ENCODE assay signal across 25 cellular contexts in the genomic region with DNA sequence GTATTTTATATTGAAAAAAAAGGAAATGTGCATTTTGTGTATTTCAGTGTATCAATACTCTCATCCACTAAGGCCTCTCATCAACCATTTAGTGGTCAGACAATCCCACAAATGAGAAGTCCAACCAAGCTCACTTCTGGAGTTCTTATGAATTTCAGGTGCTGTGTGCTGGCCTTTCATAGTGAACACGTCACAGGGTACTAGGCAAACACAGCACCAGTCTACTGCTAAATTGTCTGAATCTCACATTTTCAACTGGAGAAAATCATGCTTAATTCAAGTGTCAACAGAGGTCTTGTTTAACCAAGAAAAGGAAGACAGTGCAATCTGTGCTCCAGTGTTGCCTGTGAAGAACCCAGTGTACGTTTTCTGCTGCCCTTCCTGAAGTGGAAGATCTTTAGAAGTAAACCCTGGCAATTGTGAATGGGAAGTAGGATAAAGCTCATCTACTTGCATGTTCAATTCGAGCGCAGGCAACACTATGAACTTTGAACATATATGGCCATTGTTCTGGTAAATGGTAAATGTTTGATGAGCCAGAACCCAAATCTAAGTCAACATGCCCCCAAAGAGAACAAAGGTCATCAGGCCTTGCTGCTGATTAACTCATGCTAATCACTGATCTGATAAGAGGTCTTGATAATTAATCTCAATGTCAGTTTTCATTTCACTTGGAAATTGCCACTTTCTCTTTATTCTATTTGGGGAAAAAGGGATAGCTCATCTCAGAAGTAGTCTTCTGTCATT.
DNase-seq lines count a peak whose midpoint lies in the region; ATAC-seq, FAIRE-seq and TF ChIP-seq lines count a peak whose summit lies in the region.
"Had no signal": no experiment of that assay in that cellular context is flagged by ENCODE, and none has a peak within 500 bp of the region (broad histone marks: within the 10 kb centered on the region; RNA-seq: fewer than 3 reads in every experiment).

No MANE protein-coding gene starts in this region.

- intact Hi-C loops in HepG2 (cut with micrococcal nuclease; ENCODE audit: unreplicated experiment) (loop anchor here (10.0 kb wide), 2 partner anchors 433 to 863 kb away; no protein-coding TSS in a partner anchor), Calu3 (cut with micrococcal nuclease; ENCODE audit: unreplicated experiment) (loop anchor here (5.0 kb wide), 1 partner anchor 49 kb away; no protein-coding TSS in a partner anchor)

- TF ChIP-seq EP300 in HepG2 (IDR thresholded peaks at IDR 0.05; ENCODE audit: low read depth in 2 of 2, low read length in 2 of 2), result peak; percentile 65 to 96; a peak in 3 of 4 replicates
- peak; percentile 88 for TF ChIP-seq EP300 in HepG2 (CRISPR knock-in tag; IDR thresholded peaks at IDR 0.05; ENCODE audit: borderline replicate concordance)

- no peak overlapping the region for H3K9ac ChIP-seq in duodenal mucosa (ENCODE audit: low read depth in 1 of 2, low read length in 2 of 2)
- H3K9ac ChIP-seq in HepG2 (ENCODE audit: insufficient read depth, low read depth, low read length), result peak overlapping the region; percentile 73

- H3K36me3 Mint-ChIP-seq in Calu3 (ENCODE audit: insufficient read depth, unreplicated experiment), result no peaks in the 10 kb centered on the region
- H3K36me3 Mint-ChIP-seq: CD14-positive monocyte had no signal

- H3K9me3 Mint-ChIP-seq in Calu3 (ENCODE audit: low read depth, unreplicated experiment), result no peaks in the 10 kb centered on the region
- H3K9me3 Mint-ChIP-seq: H9, HFFc6 had no signal

- POLR2A ChIA-PET in HepG2 (lab: Yijun Ruan, JAX), result interaction anchor here (0.7 to 2.3 kb wide), 16 partner anchors 8 to 899 kb away, joined by 3 to 20 read pairs (median 3); a partner anchor contains a TSS

- no peak overlapping the region for H2AFZ ChIP-seq in HepG2 (ENCODE audit: low read length)

- no peaks in the 10 kb centered on the region for H3K27me3 Mint-ChIP-seq in Calu3 (ENCODE audit: unreplicated experiment)
- H3K27me3 Mint-ChIP-seq: B cell had no signal

- H3K9me3 ChIP-seq in duodenal mucosa (ENCODE audit: control insufficient read depth in 1 of 2, low read length in 2 of 2) (no peaks in the 10 kb centered on the region), HepG2 (ENCODE audit: low read length) (no peaks in the 10 kb centered on the region), small intestine (ENCODE audit: control insufficient read depth, low read depth) (no peaks in the 10 kb centered on the region)
- H3K9me3 ChIP-seq: SJSA1 had no signal

- H3K79me2 ChIP-seq in HepG2 (ENCODE audit: insufficient read depth, low read length), result no peaks in the 10 kb centered on the region

- under 1% methylated on average over 4 of the region's 4 CpGs for WGBS in HepG2 (ENCODE audit: low lambda C conversion rate)
- 17 to 53% (median 31%) methylated on average over 4 of the region's 4 CpGs for WGBS in small intestine, 3 donors

- in situ Hi-C loops in HepG2 (cut with HindIII; ENCODE audit: extremely low pct_ligation_motif_present, low pct_unique_long_range_greater_than_20kb), result no loop called here

- H3K27ac ChIP-seq in duodenal mucosa (ENCODE audit: low read depth, low read length) (peak overlapping the region; percentile 5), HepG2 (ENCODE audit: extremely low read length, insufficient read depth, low read length) (peak overlapping the region; percentile 95), small intestine (ENCODE audit: low read depth in 1 of 2, low read length in 1 of 2) (no peak overlapping the region)
- H3K27ac ChIP-seq: SJSA1 had no signal

- CTCF ChIA-PET in HepG2 (lab: Yijun Ruan, JAX; ENCODE audit: low intra/inter-chr PET ratio, low total read pairs) (no interaction called here), Calu3 (lab: Charles Lee) (no interaction called here)

- TSS peak; percentile 98 for BruUV-seq in HepG2 (replicated peaks; lab: Mats Ljungman, UMichigan)
- BruUV-seq in Calu3 (replicated peaks; lab: Mats Ljungman, UMichigan), result no TSS peak

- no peak overlapping the region for H3K4me3 Mint-ChIP-seq in Calu3 (ENCODE audit: low read depth, unreplicated experiment)
- H3K4me3 Mint-ChIP-seq: B cell, CD14-positive monocyte, H9, HFFc6 had no signal

- H3K36me3 ChIP-seq in duodenal mucosa (ENCODE audit: control insufficient read depth in 1 of 2, insufficient read depth in 2 of 2, low read length in 2 of 2) (no peaks in the 10 kb centered on the region), HepG2 (replicated peaks in 1 of 2; ENCODE audit: control insufficient read depth in 1 of 2, insufficient read depth in 2 of 2, low read length in 2 of 2) (no peaks in the 10 kb centered on the region), small intestine (ENCODE audit: control insufficient read depth in 2 of 2, insufficient read depth in 2 of 2, low read length in 2 of 2) (no peaks in the 10 kb centered on the region)
- H3K36me3 ChIP-seq: SJSA1 had no signal

- ATAC-seq in HepG2, result peak; percentile 97
- ATAC-seq: GM12878, K562, Right ventricle myocardium inferior had no signal

- peak; percentile 24; the same call in 1 of the 2 replicates for TF ChIP-seq RAD21 in HepG2 (CRISPR knock-in tag; IDR thresholded peaks at IDR 0.05)

- H3K4me1 ChIP-seq in duodenal mucosa (ENCODE audit: control insufficient read depth in 1 of 2, insufficient read depth in 2 of 2, low read length in 2 of 2) (peaks cover 3 to 16% of the 10 kb centered on the region in 2 donors), HepG2 (ENCODE audit: insufficient read depth, low read length) (peaks cover 49% of the 10 kb centered on the region), small intestine (ENCODE audit: control insufficient read depth in 2 of 2, insufficient read depth in 1 of 2, low read depth in 1 of 2, low read length in 1 of 2) (peaks cover 0 to 4% of the 10 kb centered on the region in 2 donors)
- H3K4me1 ChIP-seq: SJSA1 had no signal

- peak overlapping the region; percentile 78 for H3K4me2 ChIP-seq in HepG2 (ENCODE audit: low read depth, low read length)

- H3K4me1 Mint-ChIP-seq in Calu3 (ENCODE audit: low read depth, unreplicated experiment), result peaks cover 9% of the 10 kb centered on the region
- H3K4me1 Mint-ChIP-seq: B cell, CD14-positive monocyte, H9 had no signal

- H3K27me3 ChIP-seq in duodenal mucosa (ENCODE audit: control insufficient read depth in 1 of 2, insufficient read depth in 2 of 2, low read length in 2 of 2), result no peaks in the 10 kb centered on the region
- H3K27me3 ChIP-seq in HepG2 (ENCODE audit: control insufficient read depth in 1 of 2, insufficient read depth in 2 of 2, low read length in 2 of 2), result no peaks in the 10 kb centered on the region
- no peaks in the 10 kb centered on the region for H3K27me3 ChIP-seq in small intestine (ENCODE audit: control insufficient read depth in 2 of 2, insufficient read depth in 2 of 2, low read length in 2 of 2)
- H3K27me3 ChIP-seq: SJSA1 had no signal

- TF ChIP-seq CTCF in HepG2 (CRISPR knock-in tag; IDR thresholded peaks at IDR 0.05) (no peak), Calu3 (IDR thresholded peaks at IDR 0.05; ENCODE audit: unreplicated experiment) (no peak)

- peak; percentile 44 to 69; a peak in 3 of 4 replicates for TF ChIP-seq POLR2A in HepG2 (IDR thresholded peaks at IDR 0.05; ENCODE audit: insufficient read depth in 1 of 2, low read depth in 2 of 2, low read length in 2 of 2)

- peak; percentile 93 for FAIRE-seq in HepG2 (lab: Jason Lieb, UNC)
- no peak for FAIRE-seq in small intestine (lab: Jason Lieb, UNC)
- FAIRE-seq: A204.1, GM12878, K562 had no signal

- no peak overlapping the region for H3K27ac Mint-ChIP-seq in Calu3 (ENCODE audit: unreplicated experiment)
- H3K27ac Mint-ChIP-seq: B cell, CD14-positive monocyte, H9, HFFc6 had no signal

- H3K4me3 ChIP-seq in duodenal mucosa (ENCODE audit: low read depth in 1 of 2, low read length in 2 of 2) (peak overlapping the region in 1 of 2 donors; percentile 15), HepG2 (replicated peaks in 1 of 3; ENCODE audit: insufficient read depth in 1 of 3, low read depth in 2 of 3, low read length in 3 of 3) (peak overlapping the region in 2 of 3 experiments; percentile 12 to 36; a peak in 3 of 6 replicates), small intestine (ENCODE audit: low read depth in 1 of 2, low read length in 2 of 2) (no peak overlapping the region)
- H3K4me3 ChIP-seq: GM12878, K562, SJSA1 had no signal

- H4K20me1 ChIP-seq in HepG2 (ENCODE audit: insufficient read depth, low read length), result no peaks in the 10 kb centered on the region

- peak; percentile 21 for DNase-seq in HuH-7 (ENCODE audit: low spot score)
- DNase-seq in HepG2 (ENCODE audit: low spot score), result peak; percentile 98
- DNase-seq in small intestine, result peak; percentile 83
- no peak for DNase-seq in activated CD8-positive, alpha-beta memory T cell treated with anti-CD3 and anti-CD28 coated beads, Interleukin-2, amount 50 U/mL, for 4 hours
- DNase-seq in Calu3, result no peak
- DNase-seq in COR-L47 (lab: John Stamatoyannopoulos, UW), result no peak
- DNase-seq: DMS 273 treated with DMSO at 0.1 percent for 48 hours, DND-41, H9, HFFc6, MM.1S, NCI-H1092, NCI-H1436 treated with DMSO at 0.1 percent for 48 hours, NCI-H2081, NCI-H2171, NCI-H524 treated with DMSO at 0.1 percent for 48 hours, OCI-M1 had no signal

TF ChIP-seq in HepG2, 621 proteins besides CTCF, POLR2A, EP300 and RAD21 (continues in another document):
- TF ChIP-seq, protein P1, sequence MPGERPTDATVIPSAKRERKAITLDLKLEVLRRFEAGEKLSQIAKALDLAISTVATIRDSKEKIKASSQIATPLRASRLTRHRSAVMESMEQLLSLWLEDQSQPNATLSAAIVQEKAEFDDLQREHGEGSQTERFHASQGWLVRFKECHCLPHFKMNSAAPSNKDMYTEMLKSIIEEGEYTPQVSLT (CRISPR knock-in tag; IDR thresholded peaks at IDR 0.05; ENCODE audit: borderline replicate concordance, low read depth), result no peak
- TF ChIP-seq GTF3A (CRISPR knock-in tag; conservative IDR thresholded peaks at IDR 0.05) (no peak), ZNF678 (CRISPR knock-in tag; IDR thresholded peaks at IDR 0.05) (no peak), TRIM24 (CRISPR knock-in tag; IDR thresholded peaks at IDR 0.05) (no peak), ZNF776 (CRISPR knock-in tag; IDR thresholded peaks at IDR 0.05) (no peak), RBFOX2 (IDR thresholded peaks at IDR 0.05; ENCODE audit: low read depth, low read length) (no peak), CBX5 (CRISPR knock-in tag; IDR thresholded peaks at IDR 0.05; ENCODE audit: borderline replicate concordance) (no peak; the same call in 1 of the 2 replicates), SATB2 (CRISPR knock-in tag; IDR thresholded peaks at IDR 0.05) (no peak)
- TF ChIP-seq, protein P2, sequence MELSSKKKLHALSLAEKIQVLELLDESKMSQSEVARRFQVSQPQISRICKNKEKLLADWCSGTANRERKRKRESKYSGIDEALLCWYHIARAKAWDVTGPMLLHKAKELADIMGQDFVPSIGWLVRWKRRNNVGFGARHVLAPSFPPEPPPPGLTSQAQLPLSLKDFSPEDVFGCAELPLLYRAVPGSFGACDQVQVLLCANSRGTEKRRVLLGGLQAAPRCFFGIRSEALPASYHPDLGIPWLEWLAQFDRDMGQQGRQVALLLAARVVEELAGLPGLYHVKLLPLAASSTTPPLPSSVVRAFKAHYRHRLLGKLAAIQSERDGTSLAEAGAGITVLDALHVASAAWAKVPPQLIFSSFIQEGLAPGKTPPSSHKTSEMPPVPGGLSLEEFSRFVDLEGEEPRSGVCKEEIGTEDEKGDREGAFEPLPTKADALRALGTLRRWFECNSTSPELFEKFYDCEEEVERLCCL (CRISPR knock-in tag; IDR thresholded peaks at IDR 0.05; ENCODE audit: borderline replicate concordance), result no peak

Comparison
In these comparisons a context has a peak if more than half of its experiments do, and no peak if none do; other contexts are left out.
1. DNase-seq: peak in HuH-7 (single experiment), HepG2 (single experiment) and small intestine (single experiment); none in activated CD8-positive, alpha-beta memory T cell treated with anti-CD3 and anti-CD28 coated beads, Interleukin-2, amount 50 U/mL, for 4 hours (single experiment), Calu3 (single experiment) and COR-L47 (single experiment).
2. H3K27ac ChIP-seq: peak in duodenal mucosa (single experiment) and HepG2 (single experiment); none in small intestine (0 of 2).
3. H3K4me3 ChIP-seq: peak in HepG2 (2 of 3); none in small intestine (0 of 2).